ENCODE assay signal across 1 cellular context in genomic region chr6:47437592-47437991, GRCh38.
A peak's percentile ranks its signal among the peaks of the same experiment; 100 is the strongest.
TF ChIP-seq lines count a peak whose summit lies in the region.

No MANE protein-coding gene starts in this region.

TF ChIP-seq in GM12878, 131 proteins besides CTCF, POLR2A, EP300 and RAD21 (continued from another document):
- TF ChIP-seq PRDM15 (CRISPR knock-in tag; IDR thresholded peaks at IDR 0.05) (no peak), BCL11A (IDR thresholded peaks at IDR 0.05; ENCODE audit: low read depth, low read length) (peak; percentile 49; the same call in 1 of the 2 replicates), IKZF1 (conservative IDR thresholded peaks at IDR 0.05) (peak; percentile 71), NFYA (IDR thresholded peaks at IDR 0.05; ENCODE audit: borderline replicate concordance, low read depth, low read length) (no peak), ZNF592 (IDR thresholded peaks at IDR 0.05) (no peak), NFXL1 (IDR thresholded peaks at IDR 0.05; ENCODE audit: borderline replicate concordance) (no peak), TAF1 (IDR thresholded peaks at IDR 0.05; ENCODE audit: borderline replicate concordance, low read depth, low read length) (no peak), NFIC (IDR thresholded peaks at IDR 0.05; ENCODE audit: low read depth, low read length) (peak; percentile 73), NKRF (conservative IDR thresholded peaks at IDR 0.05) (no peak), PKNOX1 (IDR thresholded peaks at IDR 0.05) (peak; percentile 74), ETV6 (conservative IDR thresholded peaks at IDR 0.05 in 1 of 2, IDR thresholded peaks at IDR 0.05 in 1 of 2; ENCODE audit: borderline replicate concordance in 1 of 2, low read depth in 1 of 2) (peak in 1 of 2 experiments; percentile 73; a peak in 1 of 4 replicates), MTA3 (IDR thresholded peaks at IDR 0.05; ENCODE audit: borderline replicate concordance, low read length) (peak; percentile 67; the same call in 1 of the 2 replicates), MTA2 (IDR thresholded peaks at IDR 0.05; ENCODE audit: low read depth) (peak; percentile 51), SPI1 (IDR thresholded peaks at IDR 0.05; ENCODE audit: borderline replicate concordance, insufficient read depth, low read depth, low read length) (peak; percentile 93), JUNB (IDR thresholded peaks at IDR 0.05) (peak; percentile 55; the same call in 1 of the 2 replicates), POU2F2 (IDR thresholded peaks at IDR 0.05; ENCODE audit: borderline replicate concordance, low read depth, low read length) (0 out of 3 replicates have a peak, but pooled peaks have one; percentile 14), FOXM1 (IDR thresholded peaks at IDR 0.05; ENCODE audit: low read depth, low read length) (peak; percentile 42; the same call in 1 of the 2 replicates), MEF2A (IDR thresholded peaks at IDR 0.05; ENCODE audit: insufficient read depth, low read depth, low read length) (0 out of 2 replicates have a peak, but pooled peaks have one; percentile 57), BHLHE40 (IDR thresholded peaks at IDR 0.05; ENCODE audit: borderline replicate concordance in 1 of 2, low read depth in 2 of 2, low read length in 1 of 2) (peak; percentile 39 to 43; a peak in 2 of 4 replicates), IRF4 (IDR thresholded peaks at IDR 0.05; ENCODE audit: low read depth, low read length) (peak; percentile 75; the same call in 1 of the 2 replicates), ATF2 (IDR thresholded peaks at IDR 0.05; ENCODE audit: low read length) (peak; percentile 87), PBX3 (IDR thresholded peaks at IDR 0.05; ENCODE audit: insufficient replicate concordance, low read depth, low read length) (peak; percentile 60), NR2F1 (conservative IDR thresholded peaks at IDR 0.05) (peak; percentile 83), NBN (IDR thresholded peaks at IDR 0.05) (0 out of 2 replicates have a peak, but pooled peaks have one; percentile 41), EED (IDR thresholded peaks at IDR 0.05; ENCODE audit: low read depth) (peak; percentile 87), TBL1XR1 (IDR thresholded peaks at IDR 0.05; ENCODE audit: low read depth, low read length) (peak; percentile 70), ATF7 (IDR thresholded peaks at IDR 0.05; ENCODE audit: low read depth) (peak; percentile 67), RUNX3 (IDR thresholded peaks at IDR 0.05; ENCODE audit: low read length) (peak; percentile 80), IKZF2 (IDR thresholded peaks at IDR 0.05) (peak; percentile 82 to 87), TCF12 (IDR thresholded peaks at IDR 0.05; ENCODE audit: low read depth, low read length) (no peak)
